ENCODE assay signal across 1 cellular context in genomic region chr6:1170793-1171192, GRCh38.
A peak's percentile ranks its signal among the peaks of the same experiment; 100 is the strongest.
TF ChIP-seq lines count a peak whose summit lies in the region.

No MANE protein-coding gene starts in this region.

TF ChIP-seq in HEK293, 187 proteins besides CTCF, POLR2A, EP300 and RAD21 (continued from another document):
- TF ChIP-seq ZNF529 (tag by site-specific recombination; IDR thresholded peaks at IDR 0.05; ENCODE audit: insufficient replicate concordance) (no peak), ZNF37A (tag by site-specific recombination; IDR thresholded peaks at IDR 0.05) (0 out of 2 replicates have a peak, but pooled peaks have one; percentile 19), ZSCAN18 (tag by site-specific recombination; IDR thresholded peaks at IDR 0.05) (no peak), ZNF292 (tag by site-specific recombination; IDR thresholded peaks at IDR 0.05; ENCODE audit: borderline replicate concordance, low read depth) (no peak), ZBTB21 (tag by site-specific recombination; IDR thresholded peaks at IDR 0.05) (no peak), ZNF561 (tag by site-specific recombination; IDR thresholded peaks at IDR 0.05; ENCODE audit: borderline replicate concordance) (0 out of 2 replicates have a peak, but pooled peaks have one; percentile 69), KLF16 (tag by site-specific recombination; IDR thresholded peaks at IDR 0.05) (no peak), SP3 (tag by site-specific recombination; IDR thresholded peaks at IDR 0.05) (no peak), ZNF26 (tag by site-specific recombination; IDR thresholded peaks at IDR 0.05) (no peak), ZNF112 (tag by site-specific recombination; IDR thresholded peaks at IDR 0.05) (peak; percentile 73; the same call in 1 of the 2 replicates), ZNF341 (tag by site-specific recombination; IDR thresholded peaks at IDR 0.05; ENCODE audit: low read depth) (no peak), GFI1B (tag by site-specific recombination; IDR thresholded peaks at IDR 0.05) (no peak), ZNF785 (tag by site-specific recombination; IDR thresholded peaks at IDR 0.05) (no peak), ZBTB48 (tag by site-specific recombination; IDR thresholded peaks at IDR 0.05) (no peak), REST (tag by site-specific recombination; IDR thresholded peaks at IDR 0.05) (no peak), WT1 (tag by site-specific recombination; IDR thresholded peaks at IDR 0.05) (no peak)
- TF ChIP-seq, protein P1, sequence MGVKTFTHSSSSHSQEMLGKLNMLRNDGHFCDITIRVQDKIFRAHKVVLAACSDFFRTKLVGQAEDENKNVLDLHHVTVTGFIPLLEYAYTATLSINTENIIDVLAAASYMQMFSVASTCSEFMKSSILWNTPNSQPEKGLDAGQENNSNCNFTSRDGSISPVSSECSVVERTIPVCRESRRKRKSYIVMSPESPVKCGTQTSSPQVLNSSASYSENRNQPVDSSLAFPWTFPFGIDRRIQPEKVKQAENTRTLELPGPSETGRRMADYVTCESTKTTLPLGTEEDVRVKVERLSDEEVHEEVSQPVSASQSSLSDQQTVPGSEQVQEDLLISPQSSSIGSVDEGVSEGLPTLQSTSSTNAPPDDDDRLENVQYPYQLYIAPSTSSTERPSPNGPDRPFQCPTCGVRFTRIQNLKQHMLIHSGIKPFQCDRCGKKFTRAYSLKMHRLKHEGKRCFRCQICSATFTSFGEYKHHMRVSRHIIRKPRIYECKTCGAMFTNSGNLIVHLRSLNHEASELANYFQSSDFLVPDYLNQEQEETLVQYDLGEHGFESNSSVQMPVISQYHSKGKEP (tag by site-specific recombination; IDR thresholded peaks at IDR 0.05), result peak; percentile 59; the same call in 1 of the 2 replicates
- TF ChIP-seq, protein P2, sequence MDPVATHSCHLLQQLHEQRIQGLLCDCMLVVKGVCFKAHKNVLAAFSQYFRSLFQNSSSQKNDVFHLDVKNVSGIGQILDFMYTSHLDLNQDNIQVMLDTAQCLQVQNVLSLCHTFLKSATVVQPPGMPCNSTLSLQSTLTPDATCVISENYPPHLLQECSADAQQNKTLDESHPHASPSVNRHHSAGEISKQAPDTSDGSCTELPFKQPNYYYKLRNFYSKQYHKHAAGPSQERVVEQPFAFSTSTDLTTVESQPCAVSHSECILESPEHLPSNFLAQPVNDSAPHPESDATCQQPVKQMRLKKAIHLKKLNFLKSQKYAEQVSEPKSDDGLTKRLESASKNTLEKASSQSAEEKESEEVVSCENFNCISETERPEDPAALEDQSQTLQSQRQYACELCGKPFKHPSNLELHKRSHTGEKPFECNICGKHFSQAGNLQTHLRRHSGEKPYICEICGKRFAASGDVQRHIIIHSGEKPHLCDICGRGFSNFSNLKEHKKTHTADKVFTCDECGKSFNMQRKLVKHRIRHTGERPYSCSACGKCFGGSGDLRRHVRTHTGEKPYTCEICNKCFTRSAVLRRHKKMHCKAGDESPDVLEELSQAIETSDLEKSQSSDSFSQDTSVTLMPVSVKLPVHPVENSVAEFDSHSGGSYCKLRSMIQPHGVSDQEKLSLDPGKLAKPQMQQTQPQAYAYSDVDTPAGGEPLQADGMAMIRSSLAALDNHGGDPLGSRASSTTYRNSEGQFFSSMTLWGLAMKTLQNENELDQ (tag by site-specific recombination; IDR thresholded peaks at IDR 0.05; ENCODE audit: low read depth), result no peak
